Comparison of ENCODE assay signal across 13 cellular contexts in genomic region chr1:28577738-28578536, GRCh38. TPM values are rescaled to one million over a fixed set of nuclear protein-coding genes. Genes with fewer than 3 reads are reported as not detected.
DNase-seq lines count a peak whose midpoint lies in the region; ATAC-seq and TF ChIP-seq lines count a peak whose summit lies in the region.
"Had no signal": no experiment of that assay in that cellular context is flagged by ENCODE, and none has a peak within 500 bp of the region (broad histone marks: within the 10 kb centered on the region; RNA-seq: fewer than 3 reads in every experiment).

No MANE protein-coding gene starts in this region.

- H4K20me1 ChIP-seq in Loucy (ENCODE audit: insufficient read depth, low read length, poor library complexity, severe bottlenecking): peaks cover 43% of the 10 kb centered on the region

- H3K9me3 Mint-ChIP-seq in T-helper 2 cell treated with Interferon-gamma antibody and Interleukin-4, amounts not matched to agents 5 μg/mL and 100 μg/mL, for 36 hours: no peaks in the 10 kb centered on the region
- H3K9me3 Mint-ChIP-seq in activated naive CD4-positive, alpha-beta T cell treated with anti-CD3 and anti-CD28 coated beads, Interleukin-2, amount 50 U/mL, for 72 hours: no peaks in the 10 kb centered on the region

- H3K36me3 Mint-ChIP-seq in T-helper 2 cell treated with Interferon-gamma antibody and Interleukin-4, amounts not matched to agents 5 μg/mL and 100 μg/mL, for 36 hours (ENCODE audit: low read depth): peaks cover 53% of the 10 kb centered on the region
- peaks cover 36 to 42% of the 10 kb centered on the region in 2 donors for H3K36me3 Mint-ChIP-seq in activated naive CD4-positive, alpha-beta T cell treated with anti-CD3 and anti-CD28 coated beads, Interleukin-2, amount 50 U/mL, for 72 hours

- peak overlapping the region; percentile 93 for H3K4me2 ChIP-seq in Loucy (ENCODE audit: low read depth, low read length, poor library complexity, severe bottlenecking)
- H3K4me2 ChIP-seq: hepatocyte had no signal

- H3K4me3 Mint-ChIP-seq in T-helper 2 cell treated with Interferon-gamma antibody and Interleukin-4, amounts not matched to agents 5 μg/mL and 100 μg/mL, for 36 hours: peak overlapping the region; percentile 36

- H2AFZ ChIP-seq in Loucy (ENCODE audit: low read length): no peak overlapping the region
- H2AFZ ChIP-seq: GM23248, hepatocyte had no signal

- peaks cover 51% of the 10 kb centered on the region for H3K79me2 ChIP-seq in Loucy (ENCODE audit: insufficient read depth, low read length)

- no peak overlapping the region for H3K9ac ChIP-seq in Loucy (ENCODE audit: low read depth, low read length, poor library complexity, severe bottlenecking)

- H3K9me2 ChIP-seq in Loucy (replicated peaks; ENCODE audit: low read depth, low read length): no peaks in the 10 kb centered on the region

- no peaks in the 10 kb centered on the region for H3K27me3 Mint-ChIP-seq in T-helper 2 cell treated with Interferon-gamma antibody and Interleukin-4, amounts not matched to agents 5 μg/mL and 100 μg/mL, for 36 hours (ENCODE audit: low read depth)

- peak overlapping the region; percentile 69 for H3K27ac Mint-ChIP-seq in T-helper 2 cell treated with Interferon-gamma antibody and Interleukin-4, amounts not matched to agents 5 μg/mL and 100 μg/mL, for 36 hours
- peak overlapping the region; percentile 64 to 96 for H3K27ac Mint-ChIP-seq in activated naive CD4-positive, alpha-beta T cell treated with anti-CD3 and anti-CD28 coated beads, Interleukin-2, amount 50 U/mL, for 72 hours

- peaks cover 35% of the 10 kb centered on the region for H3K36me3 ChIP-seq in Loucy (ENCODE audit: insufficient read depth, low read length)

- no peak for DNase-seq in T-helper 2 cell treated with Interferon-gamma antibody and Interleukin-4, amounts not matched to agents 5 μg/mL and 100 μg/mL, for 36 hours (ENCODE audit: low spot score)
- DNase-seq in T-helper 2 cell: no peak
- DNase-seq in activated naive CD4-positive, alpha-beta T cell treated with anti-CD3 and anti-CD28 coated beads, Interleukin-2, amount 50 U/mL, for 72 hours (ENCODE audit: low spot score in 2 of 2): no peak
- peak; percentile 18 for DNase-seq in pons (ENCODE audit: low spot score)
- DNase-seq in NCI-H774 (lab: John Stamatoyannopoulos, UW): no peak
- DNase-seq: activated CD4-positive, alpha-beta T cell treated with anti-CD3 and anti-CD28 coated beads, Interleukin-2, amount 50 U/mL, for 1 hour; cortex of kidney; NCI-H526 treated with DMSO at 0.1 percent for 48 hours had no signal

- peaks cover 4% of the 10 kb centered on the region for H3K27me3 ChIP-seq in Loucy (ENCODE audit: insufficient read depth, low read length, poor library complexity, severe bottlenecking)
- H3K27me3 ChIP-seq: hepatocyte had no signal

- H3K4me1 ChIP-seq in Loucy (ENCODE audit: insufficient read depth, low read length, poor library complexity, severe bottlenecking): peaks cover 22% of the 10 kb centered on the region

- no peak for ATAC-seq in activated naive CD4-positive, alpha-beta T cell treated with anti-CD3 and anti-CD28 coated beads, Interleukin-2, amount 50 U/mL, for 72 hours
- ATAC-seq in HG02981 (IDR thresholded peaks at IDR 0.05; ENCODE audit: unreplicated experiment): no peak
- no peak for ATAC-seq in GM18502 (IDR thresholded peaks at IDR 0.05; ENCODE audit: poor library complexity, unreplicated experiment)

- H3K4me3 ChIP-seq in Loucy (ENCODE audit: low read length, poor library complexity, severe bottlenecking): peak overlapping the region; percentile 91
- H3K4me3 ChIP-seq: GM23248, hepatocyte had no signal

- H3K9me3 ChIP-seq in Loucy (ENCODE audit: insufficient read depth, low read depth, low read length): no peaks in the 10 kb centered on the region

- H3F3A ChIP-seq in Loucy (ENCODE audit: low read depth): peaks cover 10% of the 10 kb centered on the region; the same call in 1 of the 2 replicates

- H3K4me1 Mint-ChIP-seq in T-helper 2 cell treated with Interferon-gamma antibody and Interleukin-4, amounts not matched to agents 5 μg/mL and 100 μg/mL, for 36 hours (ENCODE audit: low read depth): peaks cover 31% of the 10 kb centered on the region

- no peak for TF ChIP-seq CTCF in Loucy (conservative IDR thresholded peaks at IDR 0.05; ENCODE audit: low read length)

RNA-seq across cellular contexts. Expression of gene RAB42, which starts 14.1 kb away (rescaled TPM):
- under 1 TPM in 1 of 2 donors, not detected in 1; 0.21 TPM for total RNA-seq in activated naive CD4-positive, alpha-beta T cell treated with anti-CD3 and anti-CD28 coated beads, Interleukin-2, amount 50 U/mL, for 72 hours

RNA-seq across cellular contexts. Expression of gene TRNAU1AP, which starts 25.1 kb away (rescaled TPM):
- total RNA-seq in activated naive CD4-positive, alpha-beta T cell treated with anti-CD3 and anti-CD28 coated beads, Interleukin-2, amount 50 U/mL, for 72 hours: 10 to 100 TPM; 64.8 to 73.4 TPM
